Comparison of ENCODE assay signal across 20 cellular contexts in genomic region chr22:45960477-45961386, GRCh38. TPM values are rescaled to one million over a fixed set of nuclear protein-coding genes. Genes with fewer than 3 reads are reported as not detected.
A peak's percentile ranks its signal among the peaks of the same experiment; 100 is the strongest.
DNase-seq lines count a peak whose midpoint lies in the region; ATAC-seq and TF ChIP-seq lines count a peak whose summit lies in the region.
"Had no signal": no experiment of that assay in that cellular context is flagged by ENCODE, and none has a peak within 500 bp of the region (broad histone marks: within the 10 kb centered on the region; RNA-seq: fewer than 3 reads in every experiment).

No MANE protein-coding gene starts in this region.

- no peaks in the 10 kb centered on the region for H3K4me1 ChIP-seq in endodermal cell (ENCODE audit: control insufficient read depth, insufficient read depth, low read length)
- H3K4me1 ChIP-seq: SJCRH30 had no signal

- no peaks in the 10 kb centered on the region for H3K36me3 ChIP-seq in endodermal cell (ENCODE audit: control insufficient read depth, insufficient read depth, low read length)
- H3K36me3 ChIP-seq: SJCRH30 had no signal

- no peak for ATAC-seq in GM21526 (IDR thresholded peaks at IDR 0.05; ENCODE audit: low FRiP score, unreplicated experiment)
- no peak for ATAC-seq in GM21619 (IDR thresholded peaks at IDR 0.05; ENCODE audit: unreplicated experiment)
- no peak for ATAC-seq in naive thymus-derived CD8-positive, alpha-beta T cell
- no peak for ATAC-seq in HG02678 (IDR thresholded peaks at IDR 0.05; ENCODE audit: unreplicated experiment)

- no peak overlapping the region for H3K27ac ChIP-seq in endodermal cell (ENCODE audit: low read depth, low read length)
- H3K27ac ChIP-seq: SJCRH30 had no signal

- H3K27me3 Mint-ChIP-seq in endodermal cell (ENCODE audit: insufficient read depth) (peaks cover 5% of the 10 kb centered on the region), mesothelial cell of epicardium (ENCODE audit: low read depth) (peaks cover 6% of the 10 kb centered on the region)
- H3K27me3 Mint-ChIP-seq in naive thymus-derived CD8-positive, alpha-beta T cell, result peaks cover 0 to 10% (median 0%) of the 10 kb centered on the region in 5 donors

- H3K9ac ChIP-seq in endodermal cell (ENCODE audit: extremely low read depth, low read length, poor library complexity, severe bottlenecking), result no peak overlapping the region

- no peak for TF ChIP-seq CTCF in endodermal cell (conservative IDR thresholded peaks at IDR 0.05)
- no peak for TF ChIP-seq CTCF in mesothelial cell of epicardium (IDR thresholded peaks at IDR 0.05; ENCODE audit: unreplicated experiment)

- POLR2A ChIA-PET in naive thymus-derived CD8-positive, alpha-beta T cell (lab: Charles Lee), result no interaction called here

- no peak overlapping the region for H3K4me3 ChIP-seq in endodermal cell (ENCODE audit: low read length)
- H3K4me3 ChIP-seq: SJCRH30 had no signal

- H3K4me3 Mint-ChIP-seq in endodermal cell (no peak overlapping the region), mesothelial cell of epicardium (no peak overlapping the region)
- H3K4me3 Mint-ChIP-seq in naive thymus-derived CD8-positive, alpha-beta T cell, result no peak overlapping the region
- H3K4me3 Mint-ChIP-seq: CD14-positive monocyte had no signal

- peak; percentile 42 for DNase-seq in EL
- peak; percentile 38 for DNase-seq in M059J (ENCODE audit: low read depth)
- peak; percentile 74 for DNase-seq in endodermal cell
- DNase-seq in mesothelial cell of epicardium (ENCODE audit: low spot score in 2 of 2, unreplicated experiment in 2 of 2), result peak in 1 of 2 experiments; percentile 77
- DNase-seq in naive thymus-derived CD8-positive, alpha-beta T cell, result no peak
- DNase-seq: AML-193, COR-L47, DMS153, NCI-H1105 treated with DMSO at 0.1 percent for 48 hours, NCI-H187 treated with DMSO at 0.1 percent for 48 hours, NCI-H446, NCI-H748 treated with DMSO at 0.1 percent for 48 hours, OCI-M1, SJCRH30 had no signal

- H3K27ac Mint-ChIP-seq in endodermal cell (no peak overlapping the region), mesothelial cell of epicardium (peak overlapping the region; percentile 89)
- H3K27ac Mint-ChIP-seq in naive thymus-derived CD8-positive, alpha-beta T cell, result no peak overlapping the region
- H3K27ac Mint-ChIP-seq: CD14-positive monocyte had no signal

- 80 to 85% methylated on average over 8 to 23 of the region's 23 CpGs for WGBS in endodermal cell (ENCODE audit: insufficient coverage in 1 of 2, insufficient read length in 1 of 2), 2 experiments

- no peaks in the 10 kb centered on the region for H3K27me3 ChIP-seq in endodermal cell (ENCODE audit: control insufficient read depth, insufficient read depth, low read length, poor library complexity, severe bottlenecking)

- no peaks in the 10 kb centered on the region for H3K9me3 Mint-ChIP-seq in endodermal cell
- H3K9me3 Mint-ChIP-seq in mesothelial cell of epicardium, result no peaks in the 10 kb centered on the region
- no peaks in the 10 kb centered on the region for H3K9me3 Mint-ChIP-seq in naive thymus-derived CD8-positive, alpha-beta T cell
- H3K9me3 Mint-ChIP-seq: CD14-positive monocyte had no signal

- H3K9me3 ChIP-seq in endodermal cell (ENCODE audit: control insufficient read depth, low read length), result no peaks in the 10 kb centered on the region
- H3K9me3 ChIP-seq: SJCRH30 had no signal

- no peaks in the 10 kb centered on the region for H3K36me3 Mint-ChIP-seq in endodermal cell (ENCODE audit: low read depth)
- no peaks in the 10 kb centered on the region for H3K36me3 Mint-ChIP-seq in mesothelial cell of epicardium
- H3K36me3 Mint-ChIP-seq in naive thymus-derived CD8-positive, alpha-beta T cell, result no peaks in the 10 kb centered on the region
- H3K36me3 Mint-ChIP-seq: CD14-positive monocyte had no signal

- H3K4me1 Mint-ChIP-seq in endodermal cell, result no peaks in the 10 kb centered on the region
- H3K4me1 Mint-ChIP-seq in mesothelial cell of epicardium, result peaks cover 40% of the 10 kb centered on the region
- H3K4me1 Mint-ChIP-seq in naive thymus-derived CD8-positive, alpha-beta T cell, result no peaks in the 10 kb centered on the region
- H3K4me1 Mint-ChIP-seq: CD14-positive monocyte had no signal

RNA-seq across cellular contexts. Expression of gene WNT7B, which starts 16.2 kb away (rescaled TPM):
- 14.2 and 26.6 TPM in 2 replicates for total RNA-seq in M059J (2014; rRNA removed; shearing (Covaris generic))
- total RNA-seq in endodermal cell (not detected), mesothelial cell of epicardium (11.2 to 12.2 TPM (median 12.0 TPM) in 3 replicates)
- 15.0 TPM for polyA plus RNA-seq in endodermal cell (2013, experiment 1 of 2)
- polyA plus RNA-seq in endodermal cell (2013, experiment 2 of 2), result 12.3 TPM
- not detected for total RNA-seq in naive thymus-derived CD8-positive, alpha-beta T cell
- polyA plus RNA-seq in naive thymus-derived CD8-positive, alpha-beta T cell, result not detected
- total RNA-seq: A673, LHCN-M2, SJCRH30 had no signal
- polyA plus RNA-seq: CD14-positive monocyte had no signal

Comparison
In these comparisons a context has a peak if more than half of its experiments do, and no peak if none do; other contexts are left out.
1. DNase-seq: peak in EL (single experiment), M059J (single experiment) and endodermal cell (single experiment); none in naive thymus-derived CD8-positive, alpha-beta T cell (0 of 10).
2. RNA of gene WNT7B, which starts 16.2 kb away (total RNA-seq): 14.2 to 26.6 TPM in M059J and 11.2 to 12.2 TPM in mesothelial cell of epicardium; not detected in endodermal cell and not detected in naive thymus-derived CD8-positive, alpha-beta T cell; every median in the first group is over 10 times any median in the second.